In the genomic region with DNA sequence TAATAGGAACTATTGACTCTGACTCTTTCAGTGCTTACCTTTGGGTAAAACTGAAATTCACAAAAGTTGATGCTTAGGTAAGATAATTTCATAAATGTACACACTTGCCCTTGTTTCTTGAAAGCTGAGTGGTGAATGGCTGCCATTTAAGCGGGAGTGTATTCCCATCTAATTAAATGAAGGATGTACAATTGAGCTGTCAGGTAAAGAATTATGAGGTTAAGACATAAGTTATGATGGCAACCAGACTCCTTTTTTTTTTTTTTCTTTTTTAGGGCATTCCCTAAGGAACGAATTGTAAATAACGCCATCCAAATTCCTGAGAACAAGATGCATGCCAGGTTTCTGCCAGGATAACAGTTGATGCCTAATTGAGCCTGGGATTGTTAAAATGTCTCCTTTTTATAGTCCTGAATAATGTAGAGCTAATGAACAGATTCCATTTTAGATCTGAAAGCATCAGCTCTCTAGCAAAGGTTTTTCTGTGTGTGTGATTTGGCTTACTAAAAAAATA, we compare ENCODE assay signal across 18 cellular contexts.
"Had no signal": no experiment of that assay in that cellular context is flagged by ENCODE, and none has a peak within 500 bp of the region (broad histone marks: within the 10 kb centered on the region; RNA-seq: fewer than 3 reads in every experiment).

No MANE protein-coding gene starts in this region.

- ATAC-seq: left lobe of liver; mucosa of descending colon; natural killer cell treated with Interleukin-12 subunit alpha and Interleukin-12 subunit beta and Interleukin-15 and Interleukin-18, amount 100 ng/mL, for 72 hours; sciatic nerve; stimulated activated naive CD8-positive, alpha-beta T cell treated with anti-CD3 and anti-CD28 coated beads, Interleukin-15, amount 100 ng/mL, for 72 hours; upper lobe of right lung had no signal

- DNase-seq: dorsolateral prefrontal cortex; effector CD4-positive, alpha-beta T cell; hypothalamus; immature natural killer cell; mucosa of descending colon; naive B cell; stimulated activated CD4-positive, alpha-beta T cell treated with anti-CD3 and anti-CD28 coated beads, Interleukin-12 subunit alpha, Interleukin-12 subunit beta, amount 100 ng/mL, for 4 hours; stimulated activated CD4-positive, alpha-beta T cell treated with anti-CD3 and anti-CD28 coated beads, Interleukin-1b, Interleukin-23, amount 100 ng/mL, for 48 hours; stimulated activated CD4-positive, alpha-beta T cell treated with anti-CD3 and anti-CD28 coated beads, Interleukin-4, amount 100 ng/mL, for 1 hour; stimulated activated CD8-positive, alpha-beta memory T cell treated with anti-CD3 and anti-CD28 coated beads, Interleukin-4, amount 100 ng/mL, for 48 hours; stimulated activated naive CD4-positive, alpha-beta T cell; stimulated activated naive CD8-positive, alpha-beta T cell treated with anti-CD3 and anti-CD28 coated beads, Interleukin-15, amount 100 ng/mL, for 72 hours; transverse colon; upper lobe of right lung; uterus had no signal
